In the genomic region with DNA sequence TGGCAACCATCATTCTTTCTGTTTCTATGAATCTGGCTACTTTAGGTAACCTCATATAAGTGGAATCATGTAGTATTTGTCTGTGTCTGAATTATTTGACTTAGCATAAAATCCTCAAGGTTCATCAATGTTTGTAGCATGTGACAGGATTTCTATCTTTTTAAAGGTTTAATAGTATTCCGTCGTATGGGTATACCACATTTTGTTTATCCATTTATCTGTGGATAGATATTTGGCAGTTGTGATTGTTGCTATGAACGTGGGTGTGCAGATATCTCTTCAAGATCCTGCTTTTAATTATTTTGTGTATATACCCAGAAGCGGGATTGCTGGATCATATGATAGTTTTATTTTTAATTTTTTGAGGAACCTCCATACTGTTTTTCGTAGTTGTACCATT, we compare ENCODE assay signal across 16 cellular contexts. TPM values are rescaled to one million over a fixed set of nuclear protein-coding genes. Genes with fewer than 3 reads are reported as not detected.
DNase-seq lines count a peak whose midpoint lies in the region; ATAC-seq, FAIRE-seq and TF ChIP-seq lines count a peak whose summit lies in the region.
"Had no signal": no experiment of that assay in that cellular context is flagged by ENCODE, and none has a peak within 500 bp of the region (broad histone marks: within the 10 kb centered on the region; RNA-seq: fewer than 3 reads in every experiment).

No MANE protein-coding gene starts in this region.

- H3K4me3 Mint-ChIP-seq in activated naive CD8-positive, alpha-beta T cell treated with anti-CD3 and anti-CD28 coated beads, Interleukin-2, amount 50 U/mL, for 24 hours = no peak overlapping the region
- H3K4me3 Mint-ChIP-seq in activated naive CD8-positive, alpha-beta T cell treated with anti-CD3 and anti-CD28 coated beads for 36 hours = no peak overlapping the region
- H3K4me3 Mint-ChIP-seq in activated T-helper 17 cell treated with anti-CD3 and anti-CD28 coated beads, Interleukin-2, amount 50 U/mL, for 72 hours = peak overlapping the region; percentile 39

- no peak for FAIRE-seq in pancreas (lab: Jason Lieb, UNC)
- FAIRE-seq: H1 had no signal

- H3K4me1 ChIP-seq in neutrophil (ENCODE audit: control insufficient read depth in 1 of 2, insufficient read depth in 1 of 2, low read depth in 1 of 2, low read length in 1 of 2) = peaks cover 36 to 59% of the 10 kb centered on the region in 2 experiments
- H3K4me1 ChIP-seq in pancreas = no peaks in the 10 kb centered on the region
- H3K4me1 ChIP-seq: HAP-1 had no signal

- TF ChIP-seq CTCF in neutrophil (IDR thresholded peaks at IDR 0.05) (no peak), pancreas (IDR thresholded peaks at IDR 0.05) (no peak)

- H3K4me1 Mint-ChIP-seq in activated naive CD8-positive, alpha-beta T cell treated with anti-CD3 and anti-CD28 coated beads, Interleukin-2, amount 50 U/mL, for 24 hours = peaks cover 93% of the 10 kb centered on the region
- peaks cover 83% of the 10 kb centered on the region for H3K4me1 Mint-ChIP-seq in activated naive CD8-positive, alpha-beta T cell treated with anti-CD3 and anti-CD28 coated beads for 36 hours
- H3K4me1 Mint-ChIP-seq in activated T-helper 17 cell treated with anti-CD3 and anti-CD28 coated beads, Interleukin-2, amount 50 U/mL, for 72 hours = peaks cover 72% of the 10 kb centered on the region

- ATAC-seq in activated naive CD8-positive, alpha-beta T cell treated with anti-CD3 and anti-CD28 coated beads, Interleukin-2, amount 50 U/mL, for 24 hours = no peak
- ATAC-seq in activated T-helper 17 cell treated with anti-CD3 and anti-CD28 coated beads, Interleukin-2, amount 50 U/mL, for 72 hours (replicated peaks) = no peak
- ATAC-seq in pancreas = no peak

- no peaks in the 10 kb centered on the region for H3K27me3 ChIP-seq in neutrophil
- no peaks in the 10 kb centered on the region for H3K27me3 ChIP-seq in pancreas
- H3K27me3 ChIP-seq: BLaER1 treated with 17β-estradiol and CSF1 and Interleukin-3, amounts not matched to agents 10 nM and 100 nM had no signal

- 95 to 96% methylated on average over 5 of the region's 5 CpGs for WGBS in pancreas, 2 donors

- H3K27me3 Mint-ChIP-seq in activated naive CD8-positive, alpha-beta T cell treated with anti-CD3 and anti-CD28 coated beads, Interleukin-2, amount 50 U/mL, for 24 hours = no peaks in the 10 kb centered on the region
- no peaks in the 10 kb centered on the region for H3K27me3 Mint-ChIP-seq in activated naive CD8-positive, alpha-beta T cell treated with anti-CD3 and anti-CD28 coated beads for 36 hours
- H3K27me3 Mint-ChIP-seq in activated T-helper 17 cell treated with anti-CD3 and anti-CD28 coated beads, Interleukin-2, amount 50 U/mL, for 72 hours = no peaks in the 10 kb centered on the region
- H3K27me3 Mint-ChIP-seq: CD4-positive, CD25-positive, alpha-beta regulatory T cell had no signal

- H3K36me3 ChIP-seq in neutrophil = no peaks in the 10 kb centered on the region
- no peaks in the 10 kb centered on the region for H3K36me3 ChIP-seq in pancreas
- H3K36me3 ChIP-seq: HAP-1 had no signal

- DNase-seq in activated naive CD8-positive, alpha-beta T cell treated with anti-CD3 and anti-CD28 coated beads, Interleukin-2, amount 50 U/mL, for 24 hours = no peak
- DNase-seq in activated naive CD8-positive, alpha-beta T cell treated with anti-CD3 and anti-CD28 coated beads for 36 hours = no peak
- no peak for DNase-seq in effector CD8-positive, alpha-beta T cell (lab: John Stamatoyannopoulos, UW)
- DNase-seq in pancreas = no peak
- no peak for DNase-seq in KG1 (lab: John Stamatoyannopoulos, UW)
- DNase-seq: 8988T; AML-193; CD4-positive, CD25-positive, alpha-beta regulatory T cell; DMS53; GF-D8 had no signal

- H3K27ac ChIP-seq in neutrophil (peak overlapping the region; percentile 59), pancreas (no peak overlapping the region)
- H3K27ac ChIP-seq: HL-60 had no signal

- H3K36me3 Mint-ChIP-seq in activated naive CD8-positive, alpha-beta T cell treated with anti-CD3 and anti-CD28 coated beads, Interleukin-2, amount 50 U/mL, for 24 hours (ENCODE audit: low read depth) = peaks cover 32% of the 10 kb centered on the region
- H3K36me3 Mint-ChIP-seq in activated naive CD8-positive, alpha-beta T cell treated with anti-CD3 and anti-CD28 coated beads for 36 hours = peaks cover 44% of the 10 kb centered on the region
- peaks cover 5% of the 10 kb centered on the region for H3K36me3 Mint-ChIP-seq in activated T-helper 17 cell treated with anti-CD3 and anti-CD28 coated beads, Interleukin-2, amount 50 U/mL, for 72 hours (ENCODE audit: low read depth)

- no peaks in the 10 kb centered on the region for H3K9me3 ChIP-seq in neutrophil
- no peaks in the 10 kb centered on the region for H3K9me3 ChIP-seq in pancreas
- H3K9me3 ChIP-seq: HAP-1 had no signal

- H3K4me3 ChIP-seq in neutrophil (ENCODE audit: low read depth in 1 of 2, low read length in 1 of 2) (no peak overlapping the region), pancreas (no peak overlapping the region)
- H3K4me3 ChIP-seq: BLaER1 treated with 17β-estradiol and CSF1 and Interleukin-3, amounts not matched to agents 10 nM and 100 nM; HAP-1 had no signal

- peak overlapping the region; percentile 76 for H3K27ac Mint-ChIP-seq in activated naive CD8-positive, alpha-beta T cell treated with anti-CD3 and anti-CD28 coated beads, Interleukin-2, amount 50 U/mL, for 24 hours
- H3K27ac Mint-ChIP-seq in activated naive CD8-positive, alpha-beta T cell treated with anti-CD3 and anti-CD28 coated beads for 36 hours = no peak overlapping the region
- no peak overlapping the region for H3K27ac Mint-ChIP-seq in activated T-helper 17 cell treated with anti-CD3 and anti-CD28 coated beads, Interleukin-2, amount 50 U/mL, for 72 hours

- H3K9me3 Mint-ChIP-seq in activated naive CD8-positive, alpha-beta T cell treated with anti-CD3 and anti-CD28 coated beads, Interleukin-2, amount 50 U/mL, for 24 hours = peaks cover 6% of the 10 kb centered on the region
- peaks cover 3% of the 10 kb centered on the region for H3K9me3 Mint-ChIP-seq in activated naive CD8-positive, alpha-beta T cell treated with anti-CD3 and anti-CD28 coated beads for 36 hours
- H3K9me3 Mint-ChIP-seq in activated T-helper 17 cell treated with anti-CD3 and anti-CD28 coated beads, Interleukin-2, amount 50 U/mL, for 72 hours = no peaks in the 10 kb centered on the region
- H3K9me3 Mint-ChIP-seq: CD4-positive, CD25-positive, alpha-beta regulatory T cell had no signal

- intact Hi-C loops in pancreas (cut with DNase I) = no loop called here

RNA-seq across cellular contexts. Expression of a gene that starts 8.7 kb away (rescaled TPM):
- total RNA-seq in activated naive CD8-positive, alpha-beta T cell treated with anti-CD3 and anti-CD28 coated beads for 36 hours = 10 to 100 TPM; 39.9 to 42.9 TPM
- total RNA-seq in activated T-helper 17 cell treated with anti-CD3 and anti-CD28 coated beads, Interleukin-2, amount 50 U/mL, for 72 hours = 10 to 100 TPM; 43.3 to 51.9 TPM
- 10 to 100 TPM; 21.3 to 39.7 (median 23.8) TPM for total RNA-seq in pancreas
- polyA plus RNA-seq in pancreas = 10 to 100 TPM; 24.7 to 24.8 TPM
